ENCODE assay signal across 1 cellular context in the genomic region with DNA sequence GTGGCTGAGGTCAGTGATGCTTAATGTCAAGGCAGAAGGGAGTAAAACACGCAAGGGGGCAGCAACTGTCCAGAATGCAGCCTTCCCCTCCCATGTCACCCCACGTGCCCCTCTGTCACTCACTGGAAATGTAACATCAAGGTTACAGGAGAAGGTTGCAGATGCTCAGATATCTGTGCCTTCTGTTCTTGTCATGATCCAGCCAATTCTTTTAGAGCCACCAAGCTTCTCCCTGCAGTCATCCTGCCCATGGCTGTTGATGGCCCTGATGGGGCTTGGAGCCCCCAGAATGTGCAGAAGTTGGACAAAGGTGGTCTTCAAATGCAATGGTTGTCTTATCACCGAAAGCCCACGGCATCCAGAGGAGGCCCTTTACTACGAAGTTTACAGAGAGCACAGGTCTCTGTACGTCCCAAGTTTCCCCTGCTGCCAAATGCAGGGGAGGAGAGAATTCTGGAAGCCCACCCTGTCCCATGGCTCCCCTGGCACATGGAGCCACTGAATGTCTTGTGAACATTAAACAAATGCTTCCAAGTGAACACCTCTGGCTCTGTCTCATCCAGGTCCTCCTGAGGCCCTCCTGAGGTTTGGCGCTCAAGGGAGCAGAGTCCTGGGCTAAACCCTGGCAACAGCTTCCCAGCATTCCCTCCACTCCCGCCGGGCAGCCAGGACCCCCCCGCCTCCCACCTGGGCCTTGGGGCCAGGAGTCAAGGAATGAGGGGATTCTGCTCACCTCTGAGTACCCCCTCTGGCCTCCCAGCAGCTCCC.
TF ChIP-seq lines count a peak whose summit lies in the region.

No MANE protein-coding gene starts in this region.

TF ChIP-seq in GM12878, 131 proteins besides CTCF, POLR2A, EP300 and RAD21 (continued from another document):
- TF ChIP-seq SIX5 (IDR thresholded peaks at IDR 0.05; ENCODE audit: low read depth, low read length, severe bottlenecking) (no peak), BHLHE40 (IDR thresholded peaks at IDR 0.05; ENCODE audit: borderline replicate concordance in 1 of 2, low read depth in 2 of 2, low read length in 1 of 2) (peak; percentile 65 to 71; a peak in 3 of 4 replicates), RELA (IDR thresholded peaks at IDR 0.05; ENCODE audit: borderline replicate concordance, partially characterized antibody) (no peak), MXI1 (IDR thresholded peaks at IDR 0.05; ENCODE audit: low read depth, low read length) (peak; percentile 71), SMC3 (IDR thresholded peaks at IDR 0.05; ENCODE audit: borderline replicate concordance, low read length) (peak; percentile 64; the same call in 1 of the 2 replicates), RB1 (IDR thresholded peaks at IDR 0.05; ENCODE audit: borderline replicate concordance) (no peak), KDM1A (IDR thresholded peaks at IDR 0.05; ENCODE audit: borderline replicate concordance) (no peak), POLR2AphosphoS5 (IDR thresholded peaks at IDR 0.05; ENCODE audit: low read length) (no peak), SMAD1 (IDR thresholded peaks at IDR 0.05; ENCODE audit: low read depth, partially characterized antibody) (no peak), RBBP5 (conservative IDR thresholded peaks at IDR 0.05) (no peak), RAD51 (IDR thresholded peaks at IDR 0.05) (peak; percentile 65), TARDBP (IDR thresholded peaks at IDR 0.05; ENCODE audit: borderline replicate concordance) (no peak), NFIC (IDR thresholded peaks at IDR 0.05; ENCODE audit: low read depth, low read length) (no peak)
- TF ChIP-seq, protein P1, sequence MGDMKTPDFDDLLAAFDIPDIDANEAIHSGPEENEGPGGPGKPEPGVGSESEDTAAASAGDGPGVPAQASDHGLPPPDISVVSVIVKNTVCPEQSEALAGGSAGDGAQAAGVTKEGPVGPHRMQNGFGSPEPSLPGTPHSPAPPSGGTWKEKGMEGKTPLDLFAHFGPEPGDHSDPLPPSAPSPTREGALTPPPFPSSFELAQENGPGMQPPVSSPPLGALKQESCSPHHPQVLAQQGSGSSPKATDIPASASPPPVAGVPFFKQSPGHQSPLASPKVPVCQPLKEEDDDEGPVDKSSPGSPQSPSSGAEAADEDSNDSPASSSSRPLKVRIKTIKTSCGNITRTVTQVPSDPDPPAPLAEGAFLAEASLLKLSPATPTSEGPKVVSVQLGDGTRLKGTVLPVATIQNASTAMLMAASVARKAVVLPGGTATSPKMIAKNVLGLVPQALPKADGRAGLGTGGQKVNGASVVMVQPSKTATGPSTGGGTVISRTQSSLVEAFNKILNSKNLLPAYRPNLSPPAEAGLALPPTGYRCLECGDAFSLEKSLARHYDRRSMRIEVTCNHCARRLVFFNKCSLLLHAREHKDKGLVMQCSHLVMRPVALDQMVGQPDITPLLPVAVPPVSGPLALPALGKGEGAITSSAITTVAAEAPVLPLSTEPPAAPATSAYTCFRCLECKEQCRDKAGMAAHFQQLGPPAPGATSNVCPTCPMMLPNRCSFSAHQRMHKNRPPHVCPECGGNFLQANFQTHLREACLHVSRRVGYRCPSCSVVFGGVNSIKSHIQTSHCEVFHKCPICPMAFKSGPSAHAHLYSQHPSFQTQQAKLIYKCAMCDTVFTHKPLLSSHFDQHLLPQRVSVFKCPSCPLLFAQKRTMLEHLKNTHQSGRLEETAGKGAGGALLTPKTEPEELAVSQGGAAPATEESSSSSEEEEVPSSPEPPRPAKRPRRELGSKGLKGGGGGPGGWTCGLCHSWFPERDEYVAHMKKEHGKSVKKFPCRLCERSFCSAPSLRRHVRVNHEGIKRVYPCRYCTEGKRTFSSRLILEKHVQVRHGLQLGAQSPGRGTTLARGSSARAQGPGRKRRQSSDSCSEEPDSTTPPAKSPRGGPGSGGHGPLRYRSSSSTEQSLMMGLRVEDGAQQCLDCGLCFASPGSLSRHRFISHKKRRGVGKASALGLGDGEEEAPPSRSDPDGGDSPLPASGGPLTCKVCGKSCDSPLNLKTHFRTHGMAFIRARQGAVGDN (IDR thresholded peaks at IDR 0.05), result peak; percentile 43; the same call in 1 of the 2 replicates
- TF ChIP-seq, protein P2, sequence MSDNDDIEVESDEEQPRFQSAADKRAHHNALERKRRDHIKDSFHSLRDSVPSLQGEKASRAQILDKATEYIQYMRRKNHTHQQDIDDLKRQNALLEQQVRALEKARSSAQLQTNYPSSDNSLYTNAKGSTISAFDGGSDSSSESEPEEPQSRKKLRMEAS (IDR thresholded peaks at IDR 0.05; ENCODE audit: low read depth, low read length), result peak; percentile 38; the same call in 1 of the 2 replicates
- TF ChIP-seq, protein P3, sequence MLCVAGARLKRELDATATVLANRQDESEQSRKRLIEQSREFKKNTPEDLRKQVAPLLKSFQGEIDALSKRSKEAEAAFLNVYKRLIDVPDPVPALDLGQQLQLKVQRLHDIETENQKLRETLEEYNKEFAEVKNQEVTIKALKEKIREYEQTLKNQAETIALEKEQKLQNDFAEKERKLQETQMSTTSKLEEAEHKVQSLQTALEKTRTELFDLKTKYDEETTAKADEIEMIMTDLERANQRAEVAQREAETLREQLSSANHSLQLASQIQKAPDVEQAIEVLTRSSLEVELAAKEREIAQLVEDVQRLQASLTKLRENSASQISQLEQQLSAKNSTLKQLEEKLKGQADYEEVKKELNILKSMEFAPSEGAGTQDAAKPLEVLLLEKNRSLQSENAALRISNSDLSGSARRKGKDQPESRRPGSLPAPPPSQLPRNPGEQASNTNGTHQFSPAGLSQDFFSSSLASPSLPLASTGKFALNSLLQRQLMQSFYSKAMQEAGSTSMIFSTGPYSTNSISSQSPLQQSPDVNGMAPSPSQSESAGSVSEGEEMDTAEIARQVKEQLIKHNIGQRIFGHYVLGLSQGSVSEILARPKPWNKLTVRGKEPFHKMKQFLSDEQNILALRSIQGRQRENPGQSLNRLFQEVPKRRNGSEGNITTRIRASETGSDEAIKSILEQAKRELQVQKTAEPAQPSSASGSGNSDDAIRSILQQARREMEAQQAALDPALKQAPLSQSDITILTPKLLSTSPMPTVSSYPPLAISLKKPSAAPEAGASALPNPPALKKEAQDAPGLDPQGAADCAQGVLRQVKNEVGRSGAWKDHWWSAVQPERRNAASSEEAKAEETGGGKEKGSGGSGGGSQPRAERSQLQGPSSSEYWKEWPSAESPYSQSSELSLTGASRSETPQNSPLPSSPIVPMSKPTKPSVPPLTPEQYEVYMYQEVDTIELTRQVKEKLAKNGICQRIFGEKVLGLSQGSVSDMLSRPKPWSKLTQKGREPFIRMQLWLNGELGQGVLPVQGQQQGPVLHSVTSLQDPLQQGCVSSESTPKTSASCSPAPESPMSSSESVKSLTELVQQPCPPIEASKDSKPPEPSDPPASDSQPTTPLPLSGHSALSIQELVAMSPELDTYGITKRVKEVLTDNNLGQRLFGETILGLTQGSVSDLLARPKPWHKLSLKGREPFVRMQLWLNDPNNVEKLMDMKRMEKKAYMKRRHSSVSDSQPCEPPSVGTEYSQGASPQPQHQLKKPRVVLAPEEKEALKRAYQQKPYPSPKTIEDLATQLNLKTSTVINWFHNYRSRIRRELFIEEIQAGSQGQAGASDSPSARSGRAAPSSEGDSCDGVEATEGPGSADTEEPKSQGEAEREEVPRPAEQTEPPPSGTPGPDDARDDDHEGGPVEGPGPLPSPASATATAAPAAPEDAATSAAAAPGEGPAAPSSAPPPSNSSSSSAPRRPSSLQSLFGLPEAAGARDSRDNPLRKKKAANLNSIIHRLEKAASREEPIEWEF (IDR thresholded peaks at IDR 0.05; ENCODE audit: insufficient replicate concordance, low read depth, low read length), result no peak
- TF ChIP-seq, protein P4, sequence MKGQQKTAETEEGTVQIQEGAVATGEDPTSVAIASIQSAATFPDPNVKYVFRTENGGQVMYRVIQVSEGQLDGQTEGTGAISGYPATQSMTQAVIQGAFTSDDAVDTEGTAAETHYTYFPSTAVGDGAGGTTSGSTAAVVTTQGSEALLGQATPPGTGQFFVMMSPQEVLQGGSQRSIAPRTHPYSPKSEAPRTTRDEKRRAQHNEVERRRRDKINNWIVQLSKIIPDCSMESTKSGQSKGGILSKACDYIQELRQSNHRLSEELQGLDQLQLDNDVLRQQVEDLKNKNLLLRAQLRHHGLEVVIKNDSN (IDR thresholded peaks at IDR 0.05; ENCODE audit: borderline replicate concordance, extremely low read length, insufficient read depth, low read depth, low read length), result peak; percentile 30
- TF ChIP-seq, protein P5, sequence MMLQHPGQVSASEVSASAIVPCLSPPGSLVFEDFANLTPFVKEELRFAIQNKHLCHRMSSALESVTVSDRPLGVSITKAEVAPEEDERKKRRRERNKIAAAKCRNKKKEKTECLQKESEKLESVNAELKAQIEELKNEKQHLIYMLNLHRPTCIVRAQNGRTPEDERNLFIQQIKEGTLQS (IDR thresholded peaks at IDR 0.05; ENCODE audit: borderline replicate concordance, extremely low read depth, low read depth, low read length), result no peak
- TF ChIP-seq, protein P6, sequence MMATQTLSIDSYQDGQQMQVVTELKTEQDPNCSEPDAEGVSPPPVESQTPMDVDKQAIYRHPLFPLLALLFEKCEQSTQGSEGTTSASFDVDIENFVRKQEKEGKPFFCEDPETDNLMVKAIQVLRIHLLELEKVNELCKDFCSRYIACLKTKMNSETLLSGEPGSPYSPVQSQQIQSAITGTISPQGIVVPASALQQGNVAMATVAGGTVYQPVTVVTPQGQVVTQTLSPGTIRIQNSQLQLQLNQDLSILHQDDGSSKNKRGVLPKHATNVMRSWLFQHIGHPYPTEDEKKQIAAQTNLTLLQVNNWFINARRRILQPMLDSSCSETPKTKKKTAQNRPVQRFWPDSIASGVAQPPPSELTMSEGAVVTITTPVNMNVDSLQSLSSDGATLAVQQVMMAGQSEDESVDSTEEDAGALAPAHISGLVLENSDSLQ (IDR thresholded peaks at IDR 0.05), result peak; percentile 86
- TF ChIP-seq, protein P7, sequence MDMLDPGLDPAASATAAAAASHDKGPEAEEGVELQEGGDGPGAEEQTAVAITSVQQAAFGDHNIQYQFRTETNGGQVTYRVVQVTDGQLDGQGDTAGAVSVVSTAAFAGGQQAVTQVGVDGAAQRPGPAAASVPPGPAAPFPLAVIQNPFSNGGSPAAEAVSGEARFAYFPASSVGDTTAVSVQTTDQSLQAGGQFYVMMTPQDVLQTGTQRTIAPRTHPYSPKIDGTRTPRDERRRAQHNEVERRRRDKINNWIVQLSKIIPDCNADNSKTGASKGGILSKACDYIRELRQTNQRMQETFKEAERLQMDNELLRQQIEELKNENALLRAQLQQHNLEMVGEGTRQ (IDR thresholded peaks at IDR 0.05; ENCODE audit: borderline replicate concordance, low read depth, low read length), result peak; percentile 61; the same call in 1 of the 2 replicates
- TF ChIP-seq, protein P8, sequence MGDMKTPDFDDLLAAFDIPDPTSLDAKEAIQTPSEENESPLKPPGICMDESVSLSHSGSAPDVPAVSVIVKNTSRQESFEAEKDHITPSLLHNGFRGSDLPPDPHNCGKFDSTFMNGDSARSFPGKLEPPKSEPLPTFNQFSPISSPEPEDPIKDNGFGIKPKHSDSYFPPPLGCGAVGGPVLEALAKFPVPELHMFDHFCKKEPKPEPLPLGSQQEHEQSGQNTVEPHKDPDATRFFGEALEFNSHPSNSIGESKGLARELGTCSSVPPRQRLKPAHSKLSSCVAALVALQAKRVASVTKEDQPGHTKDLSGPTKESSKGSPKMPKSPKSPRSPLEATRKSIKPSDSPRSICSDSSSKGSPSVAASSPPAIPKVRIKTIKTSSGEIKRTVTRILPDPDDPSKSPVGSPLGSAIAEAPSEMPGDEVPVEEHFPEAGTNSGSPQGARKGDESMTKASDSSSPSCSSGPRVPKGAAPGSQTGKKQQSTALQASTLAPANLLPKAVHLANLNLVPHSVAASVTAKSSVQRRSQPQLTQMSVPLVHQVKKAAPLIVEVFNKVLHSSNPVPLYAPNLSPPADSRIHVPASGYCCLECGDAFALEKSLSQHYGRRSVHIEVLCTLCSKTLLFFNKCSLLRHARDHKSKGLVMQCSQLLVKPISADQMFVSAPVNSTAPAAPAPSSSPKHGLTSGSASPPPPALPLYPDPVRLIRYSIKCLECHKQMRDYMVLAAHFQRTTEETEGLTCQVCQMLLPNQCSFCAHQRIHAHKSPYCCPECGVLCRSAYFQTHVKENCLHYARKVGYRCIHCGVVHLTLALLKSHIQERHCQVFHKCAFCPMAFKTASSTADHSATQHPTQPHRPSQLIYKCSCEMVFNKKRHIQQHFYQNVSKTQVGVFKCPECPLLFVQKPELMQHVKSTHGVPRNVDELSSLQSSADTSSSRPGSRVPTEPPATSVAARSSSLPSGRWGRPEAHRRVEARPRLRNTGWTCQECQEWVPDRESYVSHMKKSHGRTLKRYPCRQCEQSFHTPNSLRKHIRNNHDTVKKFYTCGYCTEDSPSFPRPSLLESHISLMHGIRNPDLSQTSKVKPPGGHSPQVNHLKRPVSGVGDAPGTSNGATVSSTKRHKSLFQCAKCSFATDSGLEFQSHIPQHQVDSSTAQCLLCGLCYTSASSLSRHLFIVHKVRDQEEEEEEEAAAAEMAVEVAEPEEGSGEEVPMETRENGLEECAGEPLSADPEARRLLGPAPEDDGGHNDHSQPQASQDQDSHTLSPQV (IDR thresholded peaks at IDR 0.05), result peak; percentile 54; the same call in 1 of the 2 replicates
